26 cellular contexts compared by ENCODE assay signal in the genomic region with DNA sequence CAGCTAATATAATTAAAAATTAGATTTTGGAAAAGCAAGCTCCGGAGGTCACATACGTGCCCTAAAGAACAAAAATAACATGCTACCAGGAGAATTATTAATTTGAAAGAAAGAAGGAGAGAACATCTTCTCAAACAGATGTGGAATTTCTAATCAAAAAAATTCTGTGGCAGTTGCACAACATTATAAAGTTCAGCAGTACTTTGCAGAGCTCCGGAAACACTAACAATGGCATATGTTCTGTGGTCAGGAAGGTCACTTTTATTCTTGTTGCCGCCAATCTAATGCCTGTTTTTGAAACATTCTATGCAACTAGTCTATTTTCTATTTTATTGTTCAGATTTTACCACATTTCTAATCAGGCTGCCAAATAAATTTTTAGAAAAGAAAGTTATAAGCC.
A peak's percentile ranks its signal among the peaks of the same experiment; 100 is the strongest.
DNase-seq lines count a peak whose midpoint lies in the region; ATAC-seq, FAIRE-seq and TF ChIP-seq lines count a peak whose summit lies in the region.
"Had no signal": no experiment of that assay in that cellular context is flagged by ENCODE, and none has a peak within 500 bp of the region (broad histone marks: within the 10 kb centered on the region; RNA-seq: fewer than 3 reads in every experiment).

No MANE protein-coding gene starts in this region.

- TF ChIP-seq POLR2A in HepG2 (IDR thresholded peaks at IDR 0.05; ENCODE audit: insufficient read depth in 1 of 2, low read depth in 2 of 2, low read length in 2 of 2) (no peak), endothelial cell of umbilical vein (IDR thresholded peaks at IDR 0.05; ENCODE audit: low read depth, low read length) (no peak)

- no peaks in the 10 kb centered on the region for H3K36me3 ChIP-seq in liver (ENCODE audit: control insufficient read depth in 4 of 4, insufficient read depth in 3 of 4, low read depth in 1 of 4, low read length in 3 of 4)
- no peaks in the 10 kb centered on the region for H3K36me3 ChIP-seq in HepG2 (replicated peaks in 1 of 2; ENCODE audit: control insufficient read depth in 1 of 2, insufficient read depth in 2 of 2, low read length in 2 of 2)
- no peaks in the 10 kb centered on the region for H3K36me3 ChIP-seq in endothelial cell of umbilical vein (ENCODE audit: control insufficient read depth in 2 of 2, extremely low read depth in 1 of 2, insufficient read depth in 2 of 2, low read length in 2 of 2)
- no peaks in the 10 kb centered on the region for H3K36me3 ChIP-seq in Caco-2 (ENCODE audit: control insufficient read depth, insufficient read depth, low read length)
- H3K36me3 ChIP-seq: gastroesophageal sphincter, right atrium auricular region had no signal

- no peaks in the 10 kb centered on the region for H3K79me2 ChIP-seq in HepG2 (ENCODE audit: insufficient read depth, low read length)
- no peaks in the 10 kb centered on the region for H3K79me2 ChIP-seq in endothelial cell of umbilical vein (ENCODE audit: control insufficient read depth, insufficient read depth, low read length)

- no peaks in the 10 kb centered on the region for H3K27me3 Mint-ChIP-seq in activated CD8-positive, alpha-beta T cell treated with anti-CD3 and anti-CD28 coated beads for 36 hours
- no peaks in the 10 kb centered on the region for H3K27me3 Mint-ChIP-seq in Caco-2 (ENCODE audit: insufficient read depth, unreplicated experiment)
- H3K27me3 Mint-ChIP-seq: dendritic cell treated with granulocyte-macrophage colony-stimulating factor and Interleukin-4, amounts not matched to agents 40 ng/mL and 50 ng/mL, for 4 days; memory B cell; naive B cell had no signal

- H3K9ac ChIP-seq in liver (ENCODE audit: low read depth in 1 of 2, low read length in 2 of 2), result no peak overlapping the region
- no peak overlapping the region for H3K9ac ChIP-seq in HepG2 (ENCODE audit: insufficient read depth, low read depth, low read length)
- no peak overlapping the region for H3K9ac ChIP-seq in endothelial cell of umbilical vein (replicated peaks; ENCODE audit: extremely low read depth, insufficient read depth, low read length)

- in situ Hi-C loops in HepG2 (cut with HindIII; ENCODE audit: extremely low pct_ligation_motif_present, low pct_unique_long_range_greater_than_20kb), result no loop called here

- H3K4me3 ChIP-seq in liver (ENCODE audit: low read depth in 1 of 3, low read length in 3 of 3), result no peak overlapping the region
- H3K4me3 ChIP-seq in HepG2 (replicated peaks in 1 of 3; ENCODE audit: insufficient read depth in 1 of 3, low read depth in 2 of 3, low read length in 3 of 3), result no peak overlapping the region
- H3K4me3 ChIP-seq in endothelial cell of umbilical vein (replicated peaks in 1 of 3; ENCODE audit: insufficient read depth in 1 of 3, low read depth in 1 of 3, low read length in 3 of 3), result no peak overlapping the region
- no peak overlapping the region for H3K4me3 ChIP-seq in Caco-2 (ENCODE audit: low read depth, low read length)
- H3K4me3 ChIP-seq: A549, gastroesophageal sphincter, right atrium auricular region had no signal

- dilution Hi-C loops in endothelial cell of umbilical vein (cut with MboI; ENCODE audit: extremely low pct_ligation_motif_present, low sequenced_read_pairs), result no loop called here

- peaks cover 6% of the 10 kb centered on the region for H3K36me3 Mint-ChIP-seq in activated CD8-positive, alpha-beta T cell treated with anti-CD3 and anti-CD28 coated beads for 36 hours (ENCODE audit: low read depth)
- H3K36me3 Mint-ChIP-seq in Caco-2 (ENCODE audit: insufficient read depth, unreplicated experiment), result no peaks in the 10 kb centered on the region
- H3K36me3 Mint-ChIP-seq: WTC11 had no signal

- no peaks in the 10 kb centered on the region for H3K27me3 ChIP-seq in liver (ENCODE audit: control insufficient read depth in 4 of 4, insufficient read depth in 4 of 4, low read length in 3 of 4)
- no peaks in the 10 kb centered on the region for H3K27me3 ChIP-seq in HepG2 (ENCODE audit: control insufficient read depth in 1 of 2, insufficient read depth in 2 of 2, low read length in 2 of 2)
- no peaks in the 10 kb centered on the region for H3K27me3 ChIP-seq in endothelial cell of umbilical vein (ENCODE audit: control insufficient read depth in 2 of 2, insufficient read depth in 2 of 2, low read length in 2 of 2)
- no peaks in the 10 kb centered on the region for H3K27me3 ChIP-seq in Caco-2 (replicated peaks; ENCODE audit: control insufficient read depth, insufficient read depth, low read length)
- H3K27me3 ChIP-seq: gastroesophageal sphincter, right atrium auricular region had no signal

- H3K4me1 ChIP-seq in liver (ENCODE audit: control insufficient read depth in 4 of 4, insufficient read depth in 4 of 4, low read length in 3 of 4), result no peaks in the 10 kb centered on the region
- no peaks in the 10 kb centered on the region for H3K4me1 ChIP-seq in HepG2 (ENCODE audit: insufficient read depth, low read length)
- H3K4me1 ChIP-seq in endothelial cell of umbilical vein (ENCODE audit: control insufficient read depth, extremely low read depth, insufficient read depth, low read length), result peaks cover 11% of the 10 kb centered on the region
- H3K4me1 ChIP-seq in Caco-2, result no peaks in the 10 kb centered on the region
- H3K4me1 ChIP-seq: gastroesophageal sphincter, right atrium auricular region had no signal

- H2AFZ ChIP-seq in HepG2 (ENCODE audit: low read length) (no peak overlapping the region), endothelial cell of umbilical vein (ENCODE audit: low read depth, low read length) (no peak overlapping the region)

- FAIRE-seq in HepG2 (lab: Jason Lieb, UNC) (no peak), endothelial cell of umbilical vein (lab: Jason Lieb, UNC) (peak; percentile 88)
- FAIRE-seq: A549, bronchial epithelial cell, HTR-8/SVneo had no signal

- POLR2A ChIA-PET in HepG2 (lab: Yijun Ruan, JAX) (no interaction called here), endothelial cell of umbilical vein (lab: Charles Lee) (interaction anchor here (0.6 kb wide), 1 partner anchor 386 kb away, joined by 3 read pairs; no protein-coding TSS in a partner anchor), Caco-2 (lab: Charles Lee) (no interaction called here)
- POLR2A ChIA-PET in activated CD8-positive, alpha-beta T cell treated with anti-CD3 and anti-CD28 coated beads for 36 hours (lab: Charles Lee), result interaction anchor here (0.6 kb wide), 1 partner anchor 1008 kb away, joined by 3 read pairs; no protein-coding TSS in a partner anchor

- H3K4me1 Mint-ChIP-seq in activated CD8-positive, alpha-beta T cell treated with anti-CD3 and anti-CD28 coated beads for 36 hours (ENCODE audit: low read depth), result peaks cover 8% of the 10 kb centered on the region
- H3K4me1 Mint-ChIP-seq in Caco-2 (ENCODE audit: low read depth, unreplicated experiment), result no peaks in the 10 kb centered on the region
- H3K4me1 Mint-ChIP-seq: memory B cell had no signal

- no peak overlapping the region for H3K4me2 ChIP-seq in HepG2 (ENCODE audit: low read depth, low read length)
- peak overlapping the region; percentile 79 for H3K4me2 ChIP-seq in endothelial cell of umbilical vein (ENCODE audit: insufficient read depth, low read length)
- H3K4me2 ChIP-seq: A549 had no signal

- no peak for ATAC-seq in HepG2
- no peak for ATAC-seq in sciatic nerve
- no peak for ATAC-seq in activated CD8-positive, alpha-beta T cell treated with anti-CD3 and anti-CD28 coated beads for 36 hours
- ATAC-seq: A549, gastroesophageal sphincter, WTC11 had no signal

- intact Hi-C loops in HepG2 (cut with micrococcal nuclease; ENCODE audit: unreplicated experiment), result no loop called here
- intact Hi-C loops in endothelial cell of umbilical vein (cut with micrococcal nuclease), result loop anchor here (2.0 kb wide), 1 partner anchor 37 kb away; no protein-coding TSS in a partner anchor
- intact Hi-C loops in sciatic nerve (cut with DNase I), result no loop called here
- intact Hi-C loops in activated CD8-positive, alpha-beta T cell treated with anti-CD3 and anti-CD28 coated beads for 36 hours (cut with micrococcal nuclease), result no loop called here
- intact Hi-C loops in Caco-2 (cut with micrococcal nuclease; ENCODE audit: unreplicated experiment), result no loop called here

- TF ChIP-seq EP300 in HepG2 (IDR thresholded peaks at IDR 0.05; ENCODE audit: low read depth in 2 of 2, low read length in 2 of 2) (no peak), HepG2 (CRISPR knock-in tag; IDR thresholded peaks at IDR 0.05; ENCODE audit: borderline replicate concordance) (no peak)

- no peak for DNase-seq in HepG2 (ENCODE audit: low spot score)
- peak; percentile 61 for DNase-seq in NOMO-1 treated with dmso at 0.1 percent for 144 hours (lab: John Stamatoyannopoulos, UW; ENCODE audit: unreplicated experiment)
- DNase-seq in endothelial cell of umbilical vein (ENCODE audit: low read depth, low spot score), result peak; percentile 71
- DNase-seq in HK-2 (ENCODE audit: unreplicated experiment), result no peak
- DNase-seq in sciatic nerve (ENCODE audit: low spot score), result no peak
- DNase-seq in activated CD8-positive, alpha-beta T cell treated with anti-CD3 and anti-CD28 coated beads for 36 hours, result no peak
- no peak for DNase-seq in Caco-2
- DNase-seq: activated CD4-positive, alpha-beta T cell treated with anti-CD3 and anti-CD28 coated beads, Interleukin-2, amount 50 U/mL, for 48 hours; activated T-cell treated with anti-CD3 and anti-CD28 coated beads for 4 hours; amniotic stem cell; DMS53; H7; naive B cell; NCI-H1436; NCI-H524 treated with DMSO at 0.1 percent for 48 hours; SHP77 treated with DMSO at 0.1 percent for 48 hours had no signal

- no peaks in the 10 kb centered on the region for H4K20me1 ChIP-seq in HepG2 (ENCODE audit: insufficient read depth, low read length)
- H4K20me1 ChIP-seq in endothelial cell of umbilical vein (replicated peaks; ENCODE audit: control insufficient read depth, extremely low read depth, insufficient read depth, low read length), result no peaks in the 10 kb centered on the region

- TF ChIP-seq CTCF in liver (IDR thresholded peaks at IDR 0.05; ENCODE audit: low read depth, low read length, missing input control) (no peak), HepG2 (CRISPR knock-in tag; IDR thresholded peaks at IDR 0.05) (no peak), endothelial cell of umbilical vein (IDR thresholded peaks at IDR 0.05; ENCODE audit: extremely low read depth in 1 of 2, insufficient read depth in 1 of 2, low read depth in 1 of 2, low read length in 2 of 2) (no peak), Caco-2 (IDR thresholded peaks at IDR 0.05; ENCODE audit: insufficient read depth in 1 of 2, low read depth in 1 of 2, low read length in 1 of 2, severe bottlenecking in 1 of 2, unreplicated experiment in 1 of 2) (no peak)
- TF ChIP-seq CTCF in activated CD8-positive, alpha-beta T cell treated with anti-CD3 and anti-CD28 coated beads for 36 hours (IDR thresholded peaks at IDR 0.05), result no peak

- TF ChIP-seq RAD21 in liver (IDR thresholded peaks at IDR 0.05) (no peak), HepG2 (CRISPR knock-in tag; IDR thresholded peaks at IDR 0.05) (no peak)

- CTCF ChIA-PET in HepG2 (lab: Yijun Ruan, JAX; ENCODE audit: low intra/inter-chr PET ratio, low total read pairs), result no interaction called here
- CTCF ChIA-PET in endothelial cell of umbilical vein (lab: Charles Lee), result interaction anchor here (0.9 to 1.9 kb wide), 4 partner anchors 10 to 36 kb away, joined by 3 to 8 read pairs (median 4); no protein-coding TSS in a partner anchor
- CTCF ChIA-PET in activated CD8-positive, alpha-beta T cell treated with anti-CD3 and anti-CD28 coated beads for 36 hours (lab: Charles Lee), result interaction anchor here (0.7 kb wide), 1 partner anchor 10 kb away, joined by 3 read pairs; no protein-coding TSS in a partner anchor
- CTCF ChIA-PET in Caco-2 (lab: Charles Lee), result no interaction called here

- BruUV-seq in HepG2 (replicated peaks; lab: Mats Ljungman, UMichigan) (no TSS peak), endothelial cell of umbilical vein (replicated peaks; lab: Mats Ljungman, UMichigan) (no TSS peak), Caco-2 (replicated peaks; lab: Mats Ljungman, UMichigan) (no TSS peak)

- WGBS in liver, result 70% methylated on average over 4 of the region's 4 CpGs
- 85% methylated on average over 4 of the region's 4 CpGs for WGBS in HepG2 (ENCODE audit: low lambda C conversion rate)

- no peak overlapping the region for H3K27ac ChIP-seq in liver (ENCODE audit: low read depth in 1 of 2, low read length in 2 of 2)
- H3K27ac ChIP-seq in HepG2 (ENCODE audit: extremely low read length, insufficient read depth, low read length), result no peak overlapping the region
- peak overlapping the region; percentile 2 for H3K27ac ChIP-seq in endothelial cell of umbilical vein (ENCODE audit: insufficient read depth, low read depth, low read length)
- H3K27ac ChIP-seq: A549, epithelial cell of prostate, gastroesophageal sphincter, right atrium auricular region had no signal

- no peaks in the 10 kb centered on the region for H3K9me1 ChIP-seq in endothelial cell of umbilical vein (replicated peaks; ENCODE audit: control insufficient read depth, extremely low read depth, insufficient read depth, low read length)

- no peak overlapping the region for H3K27ac Mint-ChIP-seq in activated CD8-positive, alpha-beta T cell treated with anti-CD3 and anti-CD28 coated beads for 36 hours
- H3K27ac Mint-ChIP-seq in Caco-2 (ENCODE audit: unreplicated experiment), result no peak overlapping the region
- H3K27ac Mint-ChIP-seq: dendritic cell treated with granulocyte-macrophage colony-stimulating factor and Interleukin-4, amounts not matched to agents 40 ng/mL and 50 ng/mL, for 4 days; memory B cell; naive B cell had no signal

- H3K9me3 ChIP-seq in liver (ENCODE audit: control insufficient read depth in 4 of 4, low read length in 3 of 4), result no peaks in the 10 kb centered on the region
- no peaks in the 10 kb centered on the region for H3K9me3 ChIP-seq in HepG2 (ENCODE audit: low read length)
- H3K9me3 ChIP-seq in endothelial cell of umbilical vein (replicated peaks; ENCODE audit: control insufficient read depth, insufficient read depth, low read length), result no peaks in the 10 kb centered on the region
- no peaks in the 10 kb centered on the region for H3K9me3 ChIP-seq in Caco-2
- H3K9me3 ChIP-seq: A549, gastroesophageal sphincter, right atrium auricular region had no signal

- H3K4me3 Mint-ChIP-seq in activated CD8-positive, alpha-beta T cell treated with anti-CD3 and anti-CD28 coated beads for 36 hours, result no peak overlapping the region
- H3K4me3 Mint-ChIP-seq in Caco-2 (ENCODE audit: unreplicated experiment), result no peak overlapping the region
- H3K4me3 Mint-ChIP-seq: dendritic cell treated with granulocyte-macrophage colony-stimulating factor and Interleukin-4, amounts not matched to agents 40 ng/mL and 50 ng/mL, for 4 days; memory B cell; naive B cell; WTC11 had no signal

- H3K9me3 Mint-ChIP-seq in activated CD8-positive, alpha-beta T cell treated with anti-CD3 and anti-CD28 coated beads for 36 hours, result no peaks in the 10 kb centered on the region
- H3K9me3 Mint-ChIP-seq in Caco-2 (ENCODE audit: unreplicated experiment), result no peaks in the 10 kb centered on the region
- H3K9me3 Mint-ChIP-seq: dendritic cell treated with granulocyte-macrophage colony-stimulating factor and Interleukin-4, amounts not matched to agents 40 ng/mL and 50 ng/mL, for 4 days; memory B cell; naive B cell; WTC11 had no signal

Comparison
In these comparisons a context has a peak if more than half of its experiments do, and no peak if none do; other contexts are left out.
1. DNase-seq: peak in NOMO-1 treated with dmso at 0.1 percent for 144 hours (single experiment) and endothelial cell of umbilical vein (single experiment); none in HepG2 (single experiment), HK-2 (single experiment), sciatic nerve (single experiment), activated CD8-positive, alpha-beta T cell treated with anti-CD3 and anti-CD28 coated beads for 36 hours (single experiment) and Caco-2 (0 of 2).
2. CTCF ChIA-PET loops: an anchor here in endothelial cell of umbilical vein (0.9 to 1.9 kb wide) and activated CD8-positive, alpha-beta T cell treated with anti-CD3 and anti-CD28 coated beads for 36 hours (0.7 kb wide); none called in HepG2 and Caco-2.
3. POLR2A ChIA-PET loops: an anchor here in endothelial cell of umbilical vein (0.6 kb wide) and activated CD8-positive, alpha-beta T cell treated with anti-CD3 and anti-CD28 coated beads for 36 hours (0.6 kb wide); none called in HepG2 and Caco-2.